9 cellular contexts compared by ENCODE assay signal in the genomic region with DNA sequence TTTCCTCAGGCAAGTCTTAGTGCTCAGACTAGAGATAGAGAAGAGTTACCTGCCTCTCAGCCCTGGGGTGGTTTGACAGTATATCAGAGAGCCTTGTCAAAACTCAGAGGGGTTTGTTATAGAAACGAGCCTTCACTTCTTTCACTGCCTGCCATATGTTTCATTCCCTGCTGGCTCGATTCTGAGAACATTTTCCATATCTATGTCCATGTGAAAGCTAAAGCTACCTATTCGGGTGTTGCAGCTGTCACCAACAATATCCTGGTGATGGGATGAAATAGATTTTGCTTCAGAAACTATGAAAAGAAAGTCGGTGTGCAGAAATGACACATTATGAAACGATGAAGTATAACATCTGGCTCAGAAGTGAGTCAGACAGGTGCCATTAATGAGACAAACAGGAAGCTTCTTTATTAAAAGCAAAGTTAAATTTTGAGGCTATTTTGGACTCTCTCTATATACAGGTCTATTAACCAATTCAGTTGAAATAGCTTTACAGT.
DNase-seq lines count a peak whose midpoint lies in the region; ATAC-seq and TF ChIP-seq lines count a peak whose summit lies in the region.
"Had no signal": no experiment of that assay in that cellular context is flagged by ENCODE, and none has a peak within 500 bp of the region (broad histone marks: within the 10 kb centered on the region; RNA-seq: fewer than 3 reads in every experiment).

No MANE protein-coding gene starts in this region.

- DNase-seq in GM12864 (ENCODE audit: low read depth): peak; percentile 68
- DNase-seq in RPMI8226: peak; percentile 38
- DNase-seq in NCI-H446 treated with DMSO at 0.1 percent for 48 hours (lab: John Stamatoyannopoulos, UW): no peak
- DNase-seq in NCI-H2196 treated with DMSO at 0.1 percent for 48 hours (lab: John Stamatoyannopoulos, UW; ENCODE audit: unreplicated experiment): no peak
- DNase-seq in NCI-H2107 (lab: John Stamatoyannopoulos, UW): no peak
- DNase-seq in DMS153 treated with DMSO at 0.1 percent for 48 hours (lab: John Stamatoyannopoulos, UW; ENCODE audit: unreplicated experiment): no peak
- DNase-seq: DMS79 had no signal

- ATAC-seq in GM19328 (IDR thresholded peaks at IDR 0.05; ENCODE audit: unreplicated experiment) (peak; percentile 86), HG02973 (IDR thresholded peaks at IDR 0.05; ENCODE audit: unreplicated experiment) (peak; percentile 97)

- peak overlapping the region; percentile 7; the same call in 1 of the 2 replicates for H3K4me3 ChIP-seq in GM12864 (ENCODE audit: low read depth, low read length)

- no peak for TF ChIP-seq CTCF in GM12864 (IDR thresholded peaks at IDR 0.05; ENCODE audit: low read depth, low read length, missing control alignments)

Comparison
In these comparisons a context has a peak if more than half of its experiments do, and no peak if none do; other contexts are left out.
1. DNase-seq: peak in GM12864 (single experiment) and RPMI8226 (single experiment); none in NCI-H446 treated with DMSO at 0.1 percent for 48 hours (single experiment), NCI-H2196 treated with DMSO at 0.1 percent for 48 hours (single experiment), NCI-H2107 (single experiment) and DMS153 treated with DMSO at 0.1 percent for 48 hours (single experiment).